Comparison of ENCODE assay signal across 8 cellular contexts in genomic region chr6:31356216-31356945, GRCh38. TPM values are rescaled to one million over a fixed set of nuclear protein-coding genes. Genes with fewer than 3 reads are reported as not detected.
DNase-seq lines count a peak whose midpoint lies in the region; ATAC-seq and TF ChIP-seq lines count a peak whose summit lies in the region.

No MANE protein-coding gene starts in this region.

- H3K27ac ChIP-seq in DND-41 (ENCODE audit: low read length): no peak overlapping the region
- no peak overlapping the region for H3K27ac ChIP-seq in ectodermal cell (ENCODE audit: insufficient read depth, low read depth, low read length, poor library complexity, severe bottlenecking)
- H3K27ac ChIP-seq in muscle layer of colon (ENCODE audit: low read depth, low read length): peak overlapping the region; percentile 63
- H3K27ac ChIP-seq in urinary bladder (ENCODE audit: low read depth): peak overlapping the region; percentile 93

- no peaks in the 10 kb centered on the region for H3K79me2 ChIP-seq in DND-41 (ENCODE audit: insufficient read depth, low read length)

- peak overlapping the region in 1 of 2 experiments; percentile 60; a peak in 3 of 4 replicates for H3K4me3 ChIP-seq in DND-41 (ENCODE audit: low read depth in 1 of 2, low read length in 2 of 2)
- peak overlapping the region; percentile 73 for H3K4me3 ChIP-seq in WI38 (ENCODE audit: low read depth, low read length)
- peak overlapping the region; percentile 46 for H3K4me3 ChIP-seq in ectodermal cell (ENCODE audit: insufficient read depth, low read depth, low read length)
- H3K4me3 ChIP-seq in muscle layer of colon (ENCODE audit: low read depth in 1 of 2, low read length in 2 of 2): peak overlapping the region; percentile 35 to 64
- peak overlapping the region; percentile 91 for H3K4me3 ChIP-seq in urinary bladder (ENCODE audit: low read depth, low read length)

- ATAC-seq in DND-41 (ENCODE audit: insufficient read depth, low read depth) (no peak), HG02678 (IDR thresholded peaks at IDR 0.05; ENCODE audit: unreplicated experiment) (peak; percentile 38), GM21447 (IDR thresholded peaks at IDR 0.05; ENCODE audit: unreplicated experiment) (no peak)

- peak overlapping the region; percentile 64; the same call in 1 of the 2 replicates for H2AFZ ChIP-seq in DND-41 (ENCODE audit: low read depth, low read length)

- H3K9me3 ChIP-seq in DND-41 (ENCODE audit: insufficient read depth, low read length, severe bottlenecking): no peaks in the 10 kb centered on the region
- H3K9me3 ChIP-seq in ectodermal cell (ENCODE audit: control insufficient read depth, low read length): no peaks in the 10 kb centered on the region
- H3K9me3 ChIP-seq in muscle layer of colon (ENCODE audit: low read length): no peaks in the 10 kb centered on the region

- peak overlapping the region; percentile 59 for H3K4me2 ChIP-seq in DND-41 (ENCODE audit: insufficient read depth, low read length)

- 3 to 5% methylated on average over 83 of the region's 83 CpGs for WGBS in ectodermal cell, 2 experiments
- WGBS in urinary bladder: 4% methylated on average over 80 of the region's 83 CpGs

- H3K9ac ChIP-seq in DND-41 (ENCODE audit: low read depth, low read length) (peak overlapping the region; percentile 56), muscle layer of colon (ENCODE audit: low read length) (no peak overlapping the region)

- peaks cover 9% of the 10 kb centered on the region for H3K4me1 ChIP-seq in DND-41 (ENCODE audit: insufficient read depth, low read length)
- H3K4me1 ChIP-seq in ectodermal cell (ENCODE audit: control insufficient read depth, insufficient read depth, low read length): no peaks in the 10 kb centered on the region
- H3K4me1 ChIP-seq in muscle layer of colon (ENCODE audit: insufficient read depth, low read length): peaks cover 13% of the 10 kb centered on the region
- H3K4me1 ChIP-seq in urinary bladder (ENCODE audit: insufficient read depth): no peaks in the 10 kb centered on the region

- H3K27me3 ChIP-seq in DND-41 (ENCODE audit: insufficient read depth, low read length, poor library complexity) (peaks cover 16% of the 10 kb centered on the region), ectodermal cell (ENCODE audit: control insufficient read depth, insufficient read depth, low read length, poor library complexity, severe bottlenecking) (peaks cover 64% of the 10 kb centered on the region), muscle layer of colon (ENCODE audit: control insufficient read depth in 1 of 2, insufficient read depth in 2 of 2, low read length in 2 of 2) (peaks cover 0 to 3% of the 10 kb centered on the region in 2 donors)

- no peaks in the 10 kb centered on the region for H4K20me1 ChIP-seq in DND-41 (ENCODE audit: insufficient read depth, low read length)

- no peaks in the 10 kb centered on the region for H3K36me3 ChIP-seq in DND-41 (ENCODE audit: insufficient read depth, low read length)
- no peaks in the 10 kb centered on the region for H3K36me3 ChIP-seq in ectodermal cell (ENCODE audit: control insufficient read depth, insufficient read depth, low read length)
- peaks cover 7% of the 10 kb centered on the region for H3K36me3 ChIP-seq in muscle layer of colon (ENCODE audit: insufficient read depth, low read length)
- peaks cover 2% of the 10 kb centered on the region for H3K36me3 ChIP-seq in urinary bladder (ENCODE audit: insufficient read depth)

- TF ChIP-seq CTCF in DND-41 (IDR thresholded peaks at IDR 0.05; ENCODE audit: borderline replicate concordance, extremely low read depth, low read length, poor library complexity, severe bottlenecking) (no peak), WI38 (IDR thresholded peaks at IDR 0.05; ENCODE audit: low read depth, low read length) (no peak)

- DNase-seq in DND-41: no peak
- DNase-seq in cerebellar nuclear complex (lab: John Stamatoyannopoulos, UW): no peak

RNA-seq across cellular contexts. Expression of gene HLA-B, which starts 0.6 kb away (rescaled TPM):
- polyA plus RNA-seq in ectodermal cell (2013, experiment 1 of 4): 40.5 TPM
- polyA plus RNA-seq in ectodermal cell (2013, experiment 2 of 4): 38.9 TPM
- 26.6 TPM for polyA plus RNA-seq in ectodermal cell (2013, experiment 3 of 4)
- 40.4 TPM for polyA plus RNA-seq in ectodermal cell (2013, experiment 4 of 4)
- 234 TPM for total RNA-seq in urinary bladder
- polyA plus RNA-seq in urinary bladder: 1,074 TPM

RNA-seq across cellular contexts. Expression of gene MICA, which starts 47.0 kb away (rescaled TPM):
- polyA plus RNA-seq in ectodermal cell (2013, experiment 1 of 4): 16.6 TPM
- 12.2 TPM for polyA plus RNA-seq in ectodermal cell (2013, experiment 2 of 4)
- polyA plus RNA-seq in ectodermal cell (2013, experiment 3 of 4): 12.2 TPM
- 12.4 TPM for polyA plus RNA-seq in ectodermal cell (2013, experiment 4 of 4)
- total RNA-seq in urinary bladder: 6.7 TPM
- 23.8 TPM for polyA plus RNA-seq in urinary bladder

Comparison
In these comparisons a context has a peak if more than half of its experiments do, and no peak if none do; other contexts are left out.
1. H3K27ac ChIP-seq: peak in muscle layer of colon (single experiment) and urinary bladder (single experiment); none in DND-41 (single experiment) and ectodermal cell (single experiment).